Comparison of ENCODE assay signal across 15 cellular contexts in genomic region chr19:5397804-5398692, GRCh38. TPM values are rescaled to one million over a fixed set of nuclear protein-coding genes. Genes with fewer than 3 reads are reported as not detected.
DNase-seq lines count a peak whose midpoint lies in the region; ATAC-seq and TF ChIP-seq lines count a peak whose summit lies in the region.
"Had no signal": no experiment of that assay in that cellular context is flagged by ENCODE, and none has a peak within 500 bp of the region (broad histone marks: within the 10 kb centered on the region; RNA-seq: fewer than 3 reads in every experiment).

No MANE protein-coding gene starts in this region.

- DNase-seq in Calu3 (peak; percentile 17), SW 1271 (lab: John Stamatoyannopoulos, UW) (peak; percentile 21 to 39), iris pigment epithelial cell (ENCODE audit: low read depth) (peak; percentile 20), mucosa of gallbladder (ENCODE audit: low spot score) (no peak), NOMO-1 (lab: John Stamatoyannopoulos, UW; ENCODE audit: unreplicated experiment in 2 of 2) (no peak)
- DNase-seq: activated CD4-positive, alpha-beta T cell treated with anti-CD3 and anti-CD28 coated beads, Interleukin-2, amount 50 U/mL, for 1 hour; DND-41; erythroblast; IMR-90 had no signal

- H3K36me3 Mint-ChIP-seq in Calu3 (ENCODE audit: insufficient read depth, unreplicated experiment): no peaks in the 10 kb centered on the region

- BruUV-seq in Calu3 (replicated peaks; lab: Mats Ljungman, UMichigan): no TSS peak

- H3K4me3 Mint-ChIP-seq in Calu3 (ENCODE audit: low read depth, unreplicated experiment): no peak overlapping the region

- TF ChIP-seq CTCF in Calu3 (IDR thresholded peaks at IDR 0.05; ENCODE audit: unreplicated experiment) (no peak), HEK293 (tag by site-specific recombination; IDR thresholded peaks at IDR 0.05) (no peak)

- H3K4me1 ChIP-seq in HEK293 (ENCODE audit: control insufficient read depth, insufficient read depth, low read length): no peaks in the 10 kb centered on the region
- H3K4me1 ChIP-seq: prostate gland had no signal

- no peak overlapping the region for H3K27ac ChIP-seq in HEK293 (ENCODE audit: extremely low read depth, low read depth, low read length)
- H3K27ac ChIP-seq: prostate gland had no signal

- H3K4me3 ChIP-seq in HEK293 (ENCODE audit: low read depth, low read length): no peak overlapping the region
- H3K4me3 ChIP-seq: prostate gland had no signal

- H3K27ac Mint-ChIP-seq in Calu3 (ENCODE audit: unreplicated experiment): no peak overlapping the region

- H3K36me3 ChIP-seq in HEK293 (ENCODE audit: control insufficient read depth in 2 of 2, insufficient read depth in 1 of 2, low read length in 2 of 2): no peaks in the 10 kb centered on the region
- H3K36me3 ChIP-seq: prostate gland had no signal

- H3K27me3 Mint-ChIP-seq in Calu3 (ENCODE audit: unreplicated experiment): peaks cover 68% of the 10 kb centered on the region

- CTCF ChIA-PET in Calu3 (lab: Charles Lee): no interaction called here
- CTCF ChIA-PET in HEK293 (lab: Yijun Ruan, JAX): no interaction called here

- H3K9me3 ChIP-seq in HEK293 (ENCODE audit: control insufficient read depth, insufficient read depth, low read depth, low read length): no peaks in the 10 kb centered on the region
- H3K9me3 ChIP-seq: prostate gland had no signal

- no peaks in the 10 kb centered on the region for H3K4me1 Mint-ChIP-seq in Calu3 (ENCODE audit: low read depth, unreplicated experiment)

- ATAC-seq in HG02678 (IDR thresholded peaks at IDR 0.05; ENCODE audit: unreplicated experiment) (no peak), GM21786 (IDR thresholded peaks at IDR 0.05; ENCODE audit: unreplicated experiment) (no peak)
- ATAC-seq: left lobe of liver had no signal

- H3K9me3 Mint-ChIP-seq in Calu3 (ENCODE audit: low read depth, unreplicated experiment): no peaks in the 10 kb centered on the region

- intact Hi-C loops in Calu3 (cut with micrococcal nuclease; ENCODE audit: unreplicated experiment): no loop called here

- POLR2A ChIA-PET in HEK293 (lab: Yijun Ruan, JAX): interaction anchor here (0.5 kb wide), 1 partner anchor 42 kb away, joined by 8 read pairs; no protein-coding TSS in a partner anchor

TF ChIP-seq in HEK293, 187 proteins besides CTCF, POLR2A, EP300 and RAD21:
- TF ChIP-seq ZNF626 (tag by site-specific recombination; IDR thresholded peaks at IDR 0.05) (no peak), ZNF37A (tag by site-specific recombination; IDR thresholded peaks at IDR 0.05) (no peak), ZFP3 (tag by site-specific recombination; IDR thresholded peaks at IDR 0.05; ENCODE audit: low read depth) (no peak), FEZF1 (tag by site-specific recombination; IDR thresholded peaks at IDR 0.05) (no peak), ZNF157 (tag by site-specific recombination; IDR thresholded peaks at IDR 0.05) (no peak), ZNF792 (tag by site-specific recombination; IDR thresholded peaks at IDR 0.05) (peak; percentile 59; the same call in 1 of the 2 replicates), ZBTB44 (tag by site-specific recombination; IDR thresholded peaks at IDR 0.05) (no peak), ZNF664 (tag by site-specific recombination; IDR thresholded peaks at IDR 0.05) (0 out of 2 replicates have a peak, but pooled peaks have one; percentile 49), ZNF274 (IDR thresholded peaks at IDR 0.05; ENCODE audit: low read length) (no peak), ZNF274 (tag by site-specific recombination; IDR thresholded peaks at IDR 0.05; ENCODE audit: borderline replicate concordance) (no peak), ZNF501 (tag by site-specific recombination; IDR thresholded peaks at IDR 0.05) (no peak), SCRT2 (tag by site-specific recombination; IDR thresholded peaks at IDR 0.05) (no peak), ZNF707 (tag by site-specific recombination; IDR thresholded peaks at IDR 0.05) (no peak)

RNA-seq across cellular contexts. Expression of gene ZNRF4, which starts 57.2 kb away (rescaled TPM):
- total RNA-seq in Calu3 (2022): not detected in 2 replicates
- not detected for total RNA-seq in mucosa of gallbladder
- total RNA-seq: IMR-90, left lobe of liver, ureter had no signal

RNA-seq across cellular contexts. Expression of gene PTPRS, which starts 57.4 kb away (rescaled TPM):
- 91.4 and 93.0 TPM in 2 replicates for total RNA-seq in Calu3 (2022)
- total RNA-seq in mucosa of gallbladder: 184 TPM

Comparison
In these comparisons a context has a peak if more than half of its experiments do, and no peak if none do; other contexts are left out.
1. DNase-seq: peak in Calu3 (single experiment), SW 1271 (2 of 2) and iris pigment epithelial cell (single experiment); none in mucosa of gallbladder (single experiment) and NOMO-1 (0 of 2).